ENCODE assay signal across 2 cellular contexts in genomic region chr7:97025983-97026704, GRCh38.
TF ChIP-seq lines count a peak whose summit lies in the region.

No MANE protein-coding gene starts in this region.

TF ChIP-seq in liver, 16 proteins besides CTCF, POLR2A, EP300 and RAD21:
- TF ChIP-seq NR2F2 (IDR thresholded peaks at IDR 0.05) (no peak), REST (IDR thresholded peaks at IDR 0.05) (peak; percentile 23)
TF ChIP-seq in liver: peak in this region for 1.

TF ChIP-seq in HepG2, 621 proteins besides CTCF, POLR2A, EP300 and RAD21:
- TF ChIP-seq ZNF784 (CRISPR knock-in tag; IDR thresholded peaks at IDR 0.05; ENCODE audit: borderline replicate concordance) (no peak), CHD2 (IDR thresholded peaks at IDR 0.05; ENCODE audit: low read depth, low read length) (no peak), ZNF761 (CRISPR knock-in tag; conservative IDR thresholded peaks at IDR 0.05) (no peak), MAFK (conservative IDR thresholded peaks at IDR 0.05 in 1 of 2, IDR thresholded peaks at IDR 0.05 in 1 of 2; ENCODE audit: low read length in 2 of 2) (no peak), FLYWCH1 (CRISPR knock-in tag; IDR thresholded peaks at IDR 0.05) (no peak), HOXA9 (CRISPR knock-in tag; IDR thresholded peaks at IDR 0.05; ENCODE audit: borderline replicate concordance) (no peak), ARID3A (IDR thresholded peaks at IDR 0.05; ENCODE audit: low read depth, low read length) (no peak), CAMTA2 (CRISPR knock-in tag; IDR thresholded peaks at IDR 0.05; ENCODE audit: borderline replicate concordance) (no peak), TBL1XR1 (IDR thresholded peaks at IDR 0.05; ENCODE audit: borderline replicate concordance, low read length, partially characterized antibody) (no peak), ZFP36 (IDR thresholded peaks at IDR 0.05; ENCODE audit: borderline replicate concordance, low read depth, low read length, partially characterized antibody) (no peak), ZC3H4 (CRISPR knock-in tag; IDR thresholded peaks at IDR 0.05; ENCODE audit: borderline replicate concordance) (no peak), NR3C1 (CRISPR knock-in tag; IDR thresholded peaks at IDR 0.05) (no peak), TAF1 (CRISPR knock-in tag; IDR thresholded peaks at IDR 0.05) (no peak), PHF20 (CRISPR knock-in tag; IDR thresholded peaks at IDR 0.05) (no peak), SIN3A (IDR thresholded peaks at IDR 0.05; ENCODE audit: borderline replicate concordance, low read depth, low read length) (no peak), ZBTB4 (CRISPR knock-in tag; IDR thresholded peaks at IDR 0.05; ENCODE audit: borderline replicate concordance) (no peak), NKX3-1 (CRISPR knock-in tag; IDR thresholded peaks at IDR 0.05) (no peak)
TF ChIP-seq in HepG2: peak in this region for 0.
